8 cellular contexts compared by ENCODE assay signal in genomic region chr7:129085148-129085547, GRCh38.
"Had no signal": no experiment of that assay in that cellular context is flagged by ENCODE, and none has a peak within 500 bp of the region (broad histone marks: within the 10 kb centered on the region; RNA-seq: fewer than 3 reads in every experiment).

No MANE protein-coding gene starts in this region.

- H3K9me3 ChIP-seq: HAP-1 had no signal

- H3K4me1 ChIP-seq: HAP-1 had no signal

- H3K36me3 ChIP-seq: HAP-1 had no signal

- H2AFZ ChIP-seq: GM23338 had no signal

- H3K27ac Mint-ChIP-seq: GM23338 had no signal

- H3K4me1 Mint-ChIP-seq: GM23338 had no signal

- ATAC-seq: GM23338, HCT116 had no signal

- H3K4me3 ChIP-seq: GM23338, HAP-1 had no signal

- DNase-seq: H7, IMR-90, KBM-7 had no signal

- FAIRE-seq: H1, HTR-8/SVneo had no signal

- H3K4me3 Mint-ChIP-seq: GM23338 had no signal

- H3K4me2 ChIP-seq: GM23338 had no signal
